In genomic region chr1:161487483-161487827, GRCh38 we compare ENCODE assay signal across 1 cellular context.
TF ChIP-seq lines count a peak whose summit lies in the region.

No MANE protein-coding gene starts in this region.

TF ChIP-seq in HepG2, 621 proteins besides CTCF, POLR2A, EP300 and RAD21:
- no peak for TF ChIP-seq CENPT (CRISPR knock-in tag; IDR thresholded peaks at IDR 0.05; ENCODE audit: low read depth)
